In the genomic region with DNA sequence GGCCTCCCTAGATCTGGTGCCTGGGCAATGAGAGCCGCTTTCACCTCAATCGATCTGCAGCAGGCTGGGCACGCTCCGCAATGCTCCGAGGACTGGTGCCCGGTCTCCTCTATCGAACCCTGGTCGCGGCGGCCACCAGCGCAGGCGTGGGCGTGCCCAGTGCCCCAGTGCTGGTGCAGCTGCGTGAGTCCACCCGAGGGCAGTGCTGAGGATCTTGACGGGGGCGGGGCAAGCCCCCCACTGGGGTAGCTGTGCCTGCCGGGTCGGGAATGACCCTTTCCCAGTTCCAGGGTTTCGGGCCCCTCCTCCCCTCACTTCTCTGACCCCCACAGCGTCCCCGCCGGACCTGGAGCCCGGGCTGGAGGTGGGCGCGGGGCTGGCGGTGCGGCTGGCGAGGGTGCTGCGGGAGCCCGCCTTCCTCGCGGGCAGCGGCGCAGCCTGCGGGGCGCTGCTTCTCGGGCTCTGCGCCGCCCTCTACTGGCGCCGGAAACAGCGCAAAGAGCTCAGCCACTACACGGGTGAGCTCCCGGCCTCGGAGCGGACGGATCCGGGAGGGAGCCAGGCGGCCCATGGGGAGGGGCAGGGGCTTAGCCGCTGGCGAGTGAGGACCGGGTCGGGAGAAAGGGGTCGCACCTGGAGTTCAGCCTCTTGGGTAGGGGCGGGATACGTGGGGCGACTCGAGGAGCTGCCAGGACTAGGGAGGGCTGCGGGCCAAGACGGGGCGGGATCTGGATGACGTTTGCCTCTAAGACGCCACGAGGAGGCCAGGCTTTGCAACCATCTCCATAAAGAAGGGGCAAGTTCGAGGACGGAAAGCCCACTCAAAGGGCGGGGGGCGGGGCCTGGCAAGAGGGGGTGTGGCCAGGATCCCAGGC, we compare ENCODE assay signal across 1 cellular context.
TF ChIP-seq lines count a peak whose summit lies in the region.

No MANE protein-coding gene starts in this region.

TF ChIP-seq in K562, 482 proteins besides CTCF, POLR2A, EP300 and RAD21 (continues in another document):
- TF ChIP-seq CXXC5 (CRISPR knock-in tag; IDR thresholded peaks at IDR 0.05) (peak; percentile 79), ZKSCAN3 (CRISPR knock-in tag; IDR thresholded peaks at IDR 0.05) (no peak), NR1H2 (CRISPR knock-in tag; IDR thresholded peaks at IDR 0.05) (no peak), GABPB1 (CRISPR knock-in tag; IDR thresholded peaks at IDR 0.05) (peak; percentile 82), NCOA2 (IDR thresholded peaks at IDR 0.05; ENCODE audit: partially characterized antibody in 2 of 2) (no peak), CCNT2 (IDR thresholded peaks at IDR 0.05; ENCODE audit: borderline replicate concordance, extremely low read depth, insufficient read length, low read depth, low read length) (peak; percentile 47), NFYB (IDR thresholded peaks at IDR 0.05; ENCODE audit: extremely low read depth, insufficient read length) (no peak), NCOA6 (IDR thresholded peaks at IDR 0.05) (peak; percentile 67; the same call in 1 of the 2 replicates), BHLHE40 (IDR thresholded peaks at IDR 0.05; ENCODE audit: low read length) (0 out of 2 replicates have a peak, but pooled peaks have one; percentile 5), ZNF197 (CRISPR knock-in tag; IDR thresholded peaks at IDR 0.05; ENCODE audit: low read depth) (no peak), ZNF717 (CRISPR knock-in tag; IDR thresholded peaks at IDR 0.05) (no peak), CHD2 (IDR thresholded peaks at IDR 0.05; ENCODE audit: low read depth, low read length) (peak; percentile 5; the same call in 1 of the 2 replicates), DNMT1 (IDR thresholded peaks at IDR 0.05) (no peak), TCFL5 (CRISPR knock-in tag; conservative IDR thresholded peaks at IDR 0.05) (no peak), ZNF347 (CRISPR knock-in tag; IDR thresholded peaks at IDR 0.05; ENCODE audit: low read depth) (no peak), ZSCAN32 (CRISPR knock-in tag; IDR thresholded peaks at IDR 0.05) (no peak), ZNF274 (IDR thresholded peaks at IDR 0.05; ENCODE audit: borderline replicate concordance, low read depth, low read length) (no peak), TEAD1 (CRISPR knock-in tag; IDR thresholded peaks at IDR 0.05) (no peak), ZNF165 (CRISPR knock-in tag; IDR thresholded peaks at IDR 0.05; ENCODE audit: borderline replicate concordance) (no peak), POLR3A (IDR thresholded peaks at IDR 0.05; ENCODE audit: borderline replicate concordance, extremely low read depth, insufficient read depth, insufficient read length) (no peak), ZNF253 (CRISPR knock-in tag; conservative IDR thresholded peaks at IDR 0.05) (no peak)
- TF ChIP-seq, protein P1, sequence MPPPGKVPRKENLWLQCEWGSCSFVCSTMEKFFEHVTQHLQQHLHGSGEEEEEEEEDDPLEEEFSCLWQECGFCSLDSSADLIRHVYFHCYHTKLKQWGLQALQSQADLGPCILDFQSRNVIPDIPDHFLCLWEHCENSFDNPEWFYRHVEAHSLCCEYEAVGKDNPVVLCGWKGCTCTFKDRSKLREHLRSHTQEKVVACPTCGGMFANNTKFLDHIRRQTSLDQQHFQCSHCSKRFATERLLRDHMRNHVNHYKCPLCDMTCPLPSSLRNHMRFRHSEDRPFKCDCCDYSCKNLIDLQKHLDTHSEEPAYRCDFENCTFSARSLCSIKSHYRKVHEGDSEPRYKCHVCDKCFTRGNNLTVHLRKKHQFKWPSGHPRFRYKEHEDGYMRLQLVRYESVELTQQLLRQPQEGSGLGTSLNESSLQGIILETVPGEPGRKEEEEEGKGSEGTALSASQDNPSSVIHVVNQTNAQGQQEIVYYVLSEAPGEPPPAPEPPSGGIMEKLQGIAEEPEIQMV (tag; conservative IDR thresholded peaks at IDR 0.05; ENCODE audit: low read depth), result no peak
- TF ChIP-seq, protein P2, sequence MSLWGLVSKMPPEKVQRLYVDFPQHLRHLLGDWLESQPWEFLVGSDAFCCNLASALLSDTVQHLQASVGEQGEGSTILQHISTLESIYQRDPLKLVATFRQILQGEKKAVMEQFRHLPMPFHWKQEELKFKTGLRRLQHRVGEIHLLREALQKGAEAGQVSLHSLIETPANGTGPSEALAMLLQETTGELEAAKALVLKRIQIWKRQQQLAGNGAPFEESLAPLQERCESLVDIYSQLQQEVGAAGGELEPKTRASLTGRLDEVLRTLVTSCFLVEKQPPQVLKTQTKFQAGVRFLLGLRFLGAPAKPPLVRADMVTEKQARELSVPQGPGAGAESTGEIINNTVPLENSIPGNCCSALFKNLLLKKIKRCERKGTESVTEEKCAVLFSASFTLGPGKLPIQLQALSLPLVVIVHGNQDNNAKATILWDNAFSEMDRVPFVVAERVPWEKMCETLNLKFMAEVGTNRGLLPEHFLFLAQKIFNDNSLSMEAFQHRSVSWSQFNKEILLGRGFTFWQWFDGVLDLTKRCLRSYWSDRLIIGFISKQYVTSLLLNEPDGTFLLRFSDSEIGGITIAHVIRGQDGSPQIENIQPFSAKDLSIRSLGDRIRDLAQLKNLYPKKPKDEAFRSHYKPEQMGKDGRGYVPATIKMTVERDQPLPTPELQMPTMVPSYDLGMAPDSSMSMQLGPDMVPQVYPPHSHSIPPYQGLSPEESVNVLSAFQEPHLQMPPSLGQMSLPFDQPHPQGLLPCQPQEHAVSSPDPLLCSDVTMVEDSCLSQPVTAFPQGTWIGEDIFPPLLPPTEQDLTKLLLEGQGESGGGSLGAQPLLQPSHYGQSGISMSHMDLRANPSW (CRISPR knock-in tag; IDR thresholded peaks at IDR 0.05), result no peak
- TF ChIP-seq, protein P3, sequence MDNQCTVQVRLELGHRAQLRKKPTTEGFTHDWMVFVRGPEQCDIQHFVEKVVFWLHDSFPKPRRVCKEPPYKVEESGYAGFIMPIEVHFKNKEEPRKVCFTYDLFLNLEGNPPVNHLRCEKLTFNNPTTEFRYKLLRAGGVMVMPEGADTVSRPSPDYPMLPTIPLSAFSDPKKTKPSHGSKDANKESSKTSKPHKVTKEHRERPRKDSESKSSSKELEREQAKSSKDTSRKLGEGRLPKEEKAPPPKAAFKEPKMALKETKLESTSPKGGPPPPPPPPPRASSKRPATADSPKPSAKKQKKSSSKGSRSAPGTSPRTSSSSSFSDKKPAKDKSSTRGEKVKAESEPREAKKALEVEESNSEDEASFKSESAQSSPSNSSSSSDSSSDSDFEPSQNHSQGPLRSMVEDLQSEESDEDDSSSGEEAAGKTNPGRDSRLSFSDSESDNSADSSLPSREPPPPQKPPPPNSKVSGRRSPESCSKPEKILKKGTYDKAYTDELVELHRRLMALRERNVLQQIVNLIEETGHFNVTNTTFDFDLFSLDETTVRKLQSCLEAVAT (IDR thresholded peaks at IDR 0.05), result 0 out of 4 replicates have a peak, but pooled peaks of 1 of the 2 experiments have one; percentile 30
- TF ChIP-seq, protein P4, sequence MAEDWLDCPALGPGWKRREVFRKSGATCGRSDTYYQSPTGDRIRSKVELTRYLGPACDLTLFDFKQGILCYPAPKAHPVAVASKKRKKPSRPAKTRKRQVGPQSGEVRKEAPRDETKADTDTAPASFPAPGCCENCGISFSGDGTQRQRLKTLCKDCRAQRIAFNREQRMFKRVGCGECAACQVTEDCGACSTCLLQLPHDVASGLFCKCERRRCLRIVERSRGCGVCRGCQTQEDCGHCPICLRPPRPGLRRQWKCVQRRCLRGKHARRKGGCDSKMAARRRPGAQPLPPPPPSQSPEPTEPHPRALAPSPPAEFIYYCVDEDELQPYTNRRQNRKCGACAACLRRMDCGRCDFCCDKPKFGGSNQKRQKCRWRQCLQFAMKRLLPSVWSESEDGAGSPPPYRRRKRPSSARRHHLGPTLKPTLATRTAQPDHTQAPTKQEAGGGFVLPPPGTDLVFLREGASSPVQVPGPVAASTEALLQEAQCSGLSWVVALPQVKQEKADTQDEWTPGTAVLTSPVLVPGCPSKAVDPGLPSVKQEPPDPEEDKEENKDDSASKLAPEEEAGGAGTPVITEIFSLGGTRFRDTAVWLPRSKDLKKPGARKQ (CRISPR knock-in tag; IDR thresholded peaks at IDR 0.05), result no peak
- TF ChIP-seq, protein P5, sequence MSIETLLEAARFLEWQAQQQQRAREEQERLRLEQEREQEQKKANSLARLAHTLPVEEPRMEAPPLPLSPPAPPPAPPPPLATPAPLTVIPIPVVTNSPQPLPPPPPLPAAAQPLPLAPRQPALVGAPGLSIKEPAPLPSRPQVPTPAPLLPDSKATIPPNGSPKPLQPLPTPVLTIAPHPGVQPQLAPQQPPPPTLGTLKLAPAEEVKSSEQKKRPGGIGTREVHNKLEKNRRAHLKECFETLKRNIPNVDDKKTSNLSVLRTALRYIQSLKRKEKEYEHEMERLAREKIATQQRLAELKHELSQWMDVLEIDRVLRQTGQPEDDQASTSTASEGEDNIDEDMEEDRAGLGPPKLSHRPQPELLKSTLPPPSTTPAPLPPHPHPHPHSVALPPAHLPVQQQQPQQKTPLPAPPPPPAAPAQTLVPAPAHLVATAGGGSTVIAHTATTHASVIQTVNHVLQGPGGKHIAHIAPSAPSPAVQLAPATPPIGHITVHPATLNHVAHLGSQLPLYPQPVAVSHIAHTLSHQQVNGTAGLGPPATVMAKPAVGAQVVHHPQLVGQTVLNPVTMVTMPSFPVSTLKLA (conservative IDR thresholded peaks at IDR 0.05), result peak in 1 of 2 experiments; percentile 52; a peak in 2 of 4 replicates
- TF ChIP-seq, protein P6, sequence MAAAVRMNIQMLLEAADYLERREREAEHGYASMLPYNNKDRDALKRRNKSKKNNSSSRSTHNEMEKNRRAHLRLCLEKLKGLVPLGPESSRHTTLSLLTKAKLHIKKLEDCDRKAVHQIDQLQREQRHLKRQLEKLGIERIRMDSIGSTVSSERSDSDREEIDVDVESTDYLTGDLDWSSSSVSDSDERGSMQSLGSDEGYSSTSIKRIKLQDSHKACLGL (CRISPR knock-in tag; IDR thresholded peaks at IDR 0.05; ENCODE audit: borderline replicate concordance, poor library complexity, severe bottlenecking), result no peak
- TF ChIP-seq, protein P7, sequence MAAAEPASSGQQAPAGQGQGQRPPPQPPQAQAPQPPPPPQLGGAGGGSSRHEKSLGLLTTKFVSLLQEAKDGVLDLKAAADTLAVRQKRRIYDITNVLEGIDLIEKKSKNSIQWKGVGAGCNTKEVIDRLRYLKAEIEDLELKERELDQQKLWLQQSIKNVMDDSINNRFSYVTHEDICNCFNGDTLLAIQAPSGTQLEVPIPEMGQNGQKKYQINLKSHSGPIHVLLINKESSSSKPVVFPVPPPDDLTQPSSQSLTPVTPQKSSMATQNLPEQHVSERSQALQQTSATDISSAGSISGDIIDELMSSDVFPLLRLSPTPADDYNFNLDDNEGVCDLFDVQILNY (CRISPR knock-in tag; IDR thresholded peaks at IDR 0.05), result no peak
- TF ChIP-seq, protein P8, sequence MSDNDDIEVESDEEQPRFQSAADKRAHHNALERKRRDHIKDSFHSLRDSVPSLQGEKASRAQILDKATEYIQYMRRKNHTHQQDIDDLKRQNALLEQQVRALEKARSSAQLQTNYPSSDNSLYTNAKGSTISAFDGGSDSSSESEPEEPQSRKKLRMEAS (CRISPR knock-in tag; IDR thresholded peaks at IDR 0.05), result peak; percentile 10; the same call in 1 of the 2 replicates
- TF ChIP-seq, protein P9, sequence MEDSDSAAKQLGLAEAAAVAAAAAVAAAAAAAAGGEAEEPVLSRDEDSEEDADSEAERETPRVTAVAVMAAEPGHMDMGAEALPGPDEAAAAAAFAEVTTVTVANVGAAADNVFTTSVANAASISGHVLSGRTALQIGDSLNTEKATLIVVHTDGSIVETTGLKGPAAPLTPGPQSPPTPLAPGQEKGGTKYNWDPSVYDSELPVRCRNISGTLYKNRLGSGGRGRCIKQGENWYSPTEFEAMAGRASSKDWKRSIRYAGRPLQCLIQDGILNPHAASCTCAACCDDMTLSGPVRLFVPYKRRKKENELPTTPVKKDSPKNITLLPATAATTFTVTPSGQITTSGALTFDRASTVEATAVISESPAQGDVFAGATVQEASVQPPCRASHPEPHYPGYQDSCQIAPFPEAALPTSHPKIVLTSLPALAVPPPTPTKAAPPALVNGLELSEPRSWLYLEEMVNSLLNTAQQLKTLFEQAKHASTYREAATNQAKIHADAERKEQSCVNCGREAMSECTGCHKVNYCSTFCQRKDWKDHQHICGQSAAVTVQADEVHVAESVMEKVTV (CRISPR knock-in tag; IDR thresholded peaks at IDR 0.05), result no peak
- TF ChIP-seq, protein P10, sequence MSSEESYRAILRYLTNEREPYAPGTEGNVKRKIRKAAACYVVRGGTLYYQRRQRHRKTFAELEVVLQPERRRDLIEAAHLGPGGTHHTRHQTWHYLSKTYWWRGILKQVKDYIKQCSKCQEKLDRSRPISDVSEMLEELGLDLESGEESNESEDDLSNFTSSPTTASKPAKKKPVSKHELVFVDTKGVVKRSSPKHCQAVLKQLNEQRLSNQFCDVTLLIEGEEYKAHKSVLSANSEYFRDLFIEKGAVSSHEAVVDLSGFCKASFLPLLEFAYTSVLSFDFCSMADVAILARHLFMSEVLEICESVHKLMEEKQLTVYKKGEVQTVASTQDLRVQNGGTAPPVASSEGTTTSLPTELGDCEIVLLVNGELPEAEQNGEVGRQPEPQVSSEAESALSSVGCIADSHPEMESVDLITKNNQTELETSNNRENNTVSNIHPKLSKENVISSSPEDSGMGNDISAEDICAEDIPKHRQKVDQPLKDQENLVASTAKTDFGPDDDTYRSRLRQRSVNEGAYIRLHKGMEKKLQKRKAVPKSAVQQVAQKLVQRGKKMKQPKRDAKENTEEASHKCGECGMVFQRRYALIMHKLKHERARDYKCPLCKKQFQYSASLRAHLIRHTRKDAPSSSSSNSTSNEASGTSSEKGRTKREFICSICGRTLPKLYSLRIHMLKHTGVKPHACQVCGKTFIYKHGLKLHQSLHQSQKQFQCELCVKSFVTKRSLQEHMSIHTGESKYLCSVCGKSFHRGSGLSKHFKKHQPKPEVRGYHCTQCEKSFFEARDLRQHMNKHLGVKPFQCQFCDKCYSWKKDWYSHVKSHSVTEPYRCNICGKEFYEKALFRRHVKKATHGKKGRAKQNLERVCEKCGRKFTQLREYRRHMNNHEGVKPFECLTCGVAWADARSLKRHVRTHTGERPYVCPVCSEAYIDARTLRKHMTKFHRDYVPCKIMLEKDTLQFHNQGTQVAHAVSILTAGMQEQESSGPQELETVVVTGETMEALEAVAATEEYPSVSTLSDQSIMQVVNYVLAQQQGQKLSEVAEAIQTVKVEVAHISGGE (CRISPR knock-in tag; IDR thresholded peaks at IDR 0.05), result peak in 1 of 3 experiments; percentile 63; a peak in 2 of 6 replicates
- TF ChIP-seq, protein P11, sequence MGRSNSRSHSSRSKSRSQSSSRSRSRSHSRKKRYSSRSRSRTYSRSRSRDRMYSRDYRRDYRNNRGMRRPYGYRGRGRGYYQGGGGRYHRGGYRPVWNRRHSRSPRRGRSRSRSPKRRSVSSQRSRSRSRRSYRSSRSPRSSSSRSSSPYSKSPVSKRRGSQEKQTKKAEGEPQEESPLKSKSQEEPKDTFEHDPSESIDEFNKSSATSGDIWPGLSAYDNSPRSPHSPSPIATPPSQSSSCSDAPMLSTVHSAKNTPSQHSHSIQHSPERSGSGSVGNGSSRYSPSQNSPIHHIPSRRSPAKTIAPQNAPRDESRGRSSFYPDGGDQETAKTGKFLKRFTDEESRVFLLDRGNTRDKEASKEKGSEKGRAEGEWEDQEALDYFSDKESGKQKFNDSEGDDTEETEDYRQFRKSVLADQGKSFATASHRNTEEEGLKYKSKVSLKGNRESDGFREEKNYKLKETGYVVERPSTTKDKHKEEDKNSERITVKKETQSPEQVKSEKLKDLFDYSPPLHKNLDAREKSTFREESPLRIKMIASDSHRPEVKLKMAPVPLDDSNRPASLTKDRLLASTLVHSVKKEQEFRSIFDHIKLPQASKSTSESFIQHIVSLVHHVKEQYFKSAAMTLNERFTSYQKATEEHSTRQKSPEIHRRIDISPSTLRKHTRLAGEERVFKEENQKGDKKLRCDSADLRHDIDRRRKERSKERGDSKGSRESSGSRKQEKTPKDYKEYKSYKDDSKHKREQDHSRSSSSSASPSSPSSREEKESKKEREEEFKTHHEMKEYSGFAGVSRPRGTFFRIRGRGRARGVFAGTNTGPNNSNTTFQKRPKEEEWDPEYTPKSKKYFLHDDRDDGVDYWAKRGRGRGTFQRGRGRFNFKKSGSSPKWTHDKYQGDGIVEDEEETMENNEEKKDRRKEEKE (IDR thresholded peaks at IDR 0.05; ENCODE audit: borderline replicate concordance in 1 of 2, control insufficient read depth in 1 of 2, low read depth in 2 of 2, low read length in 1 of 2), result no peak
